ENCODE assay signal across 18 cellular contexts in genomic region chr14:79062226-79062625, GRCh38.
A peak's percentile ranks its signal among the peaks of the same experiment; 100 is the strongest.
DNase-seq lines count a peak whose midpoint lies in the region; FAIRE-seq and TF ChIP-seq lines count a peak whose summit lies in the region.
"Had no signal": no experiment of that assay in that cellular context is flagged by ENCODE, and none has a peak within 500 bp of the region (broad histone marks: within the 10 kb centered on the region; RNA-seq: fewer than 3 reads in every experiment).

No MANE protein-coding gene starts in this region.

- no peaks in the 10 kb centered on the region for H3K36me3 Mint-ChIP-seq in neural progenitor cell
- H3K36me3 Mint-ChIP-seq: CD4-positive, alpha-beta memory T cell had no signal

- H3K4me1 Mint-ChIP-seq in neural progenitor cell: peaks cover 9% of the 10 kb centered on the region
- H3K4me1 Mint-ChIP-seq: CD4-positive, alpha-beta memory T cell had no signal

- H3K9ac ChIP-seq in neural progenitor cell: no peak overlapping the region

- DNase-seq in astrocyte of the hippocampus (ENCODE audit: low read depth, low spot score) (peak; percentile 51), kidney epithelial cell (ENCODE audit: low read depth) (peak; percentile 1), neural progenitor cell (ENCODE audit: low spot score) (peak; percentile 13), ureter (ENCODE audit: low spot score) (no peak), hepatic stellate cell (ENCODE audit: low spot score) (no peak), GM19239 (ENCODE audit: insufficient read length, low spot score) (no peak)
- DNase-seq: BE2C; CD4-positive, alpha-beta memory T cell; COR-L47; DMS153; DND-41; GDM1; HCEC 1CT; HFFc6 had no signal

- H3K4me3 ChIP-seq in kidney epithelial cell (ENCODE audit: low read depth, low read length) (no peak overlapping the region), neural progenitor cell (no peak overlapping the region)
- H3K4me3 ChIP-seq: A549 had no signal

- peaks cover 15% of the 10 kb centered on the region for H3K4me1 ChIP-seq in neural progenitor cell
- H3K4me1 ChIP-seq: A549, BE2C had no signal

- FAIRE-seq in GM19239 (lab: Jason Lieb, UNC): no peak
- FAIRE-seq: A549, D721Med, GM12892 had no signal

- peak overlapping the region; percentile 31 for H3K4me2 ChIP-seq in neural progenitor cell
- H3K4me2 ChIP-seq: A549 had no signal

- no peaks in the 10 kb centered on the region for H3K27me3 ChIP-seq in kidney epithelial cell (ENCODE audit: control insufficient read depth, insufficient read depth, low read length)
- H3K27me3 ChIP-seq in neural progenitor cell: no peaks in the 10 kb centered on the region
- H3K27me3 ChIP-seq: BE2C had no signal

- H3K36me3 ChIP-seq in kidney epithelial cell (ENCODE audit: control insufficient read depth, insufficient read depth, low read length) (no peaks in the 10 kb centered on the region), neural progenitor cell (no peaks in the 10 kb centered on the region)
- H3K36me3 ChIP-seq: BE2C had no signal

- no peaks in the 10 kb centered on the region for H3K27me3 Mint-ChIP-seq in neural progenitor cell (ENCODE audit: insufficient read depth, low read depth)
- H3K27me3 Mint-ChIP-seq: CD4-positive, alpha-beta memory T cell had no signal

- H3K27ac ChIP-seq in neural progenitor cell: no peak overlapping the region
- H3K27ac ChIP-seq: A549, C4-2B had no signal

- no peaks in the 10 kb centered on the region for H3F3A ChIP-seq in neural progenitor cell (ENCODE audit: low read depth)

- H3K9me3 ChIP-seq in neural progenitor cell (ENCODE audit: low read depth): no peaks in the 10 kb centered on the region
- H3K9me3 ChIP-seq: A549, BE2C had no signal

- H2AFZ ChIP-seq in neural progenitor cell (replicated peaks): no peak overlapping the region

- H4K20me1 ChIP-seq in neural progenitor cell (ENCODE audit: low read depth): no peaks in the 10 kb centered on the region

- peaks cover 7% of the 10 kb centered on the region for H3K9me3 Mint-ChIP-seq in neural progenitor cell

- no peak overlapping the region for H3K4me3 Mint-ChIP-seq in neural progenitor cell
- H3K4me3 Mint-ChIP-seq: CD4-positive, alpha-beta memory T cell; HFFc6 had no signal

- H3K79me2 ChIP-seq in neural progenitor cell (ENCODE audit: low read depth): no peaks in the 10 kb centered on the region

- no peak overlapping the region for H3K27ac Mint-ChIP-seq in neural progenitor cell
- H3K27ac Mint-ChIP-seq: CD4-positive, alpha-beta memory T cell; HFFc6 had no signal

- TF ChIP-seq CTCF in kidney epithelial cell (IDR thresholded peaks at IDR 0.05; ENCODE audit: insufficient read depth, low read length, poor library complexity, severe bottlenecking) (no peak), neural progenitor cell (IDR thresholded peaks at IDR 0.05) (no peak)

Comparison
In these comparisons a context has a peak if more than half of its experiments do, and no peak if none do; other contexts are left out.
1. DNase-seq: peak in astrocyte of the hippocampus (single experiment), kidney epithelial cell (single experiment) and neural progenitor cell (single experiment); none in ureter (single experiment), hepatic stellate cell (single experiment) and GM19239 (single experiment).